In genomic region chr20:60057866-60058807, GRCh38 we compare ENCODE assay signal across 1 cellular context.
TF ChIP-seq lines count a peak whose summit lies in the region.

No MANE protein-coding gene starts in this region.

TF ChIP-seq in HEK293, 187 proteins besides CTCF, POLR2A, EP300 and RAD21 (continued from another document and continues in another):
- no peak for TF ChIP-seq ZBTB10 (tag by site-specific recombination; IDR thresholded peaks at IDR 0.05)
- TF ChIP-seq ELK4 (IDR thresholded peaks at IDR 0.05; ENCODE audit: borderline replicate concordance, low read depth, low read length) = no peak
- TF ChIP-seq ZNF521 (tag by site-specific recombination; IDR thresholded peaks at IDR 0.05) = no peak
- peak; percentile 82 for TF ChIP-seq PATZ1 (tag by site-specific recombination; IDR thresholded peaks at IDR 0.05)
- TF ChIP-seq ZNF677 (tag by site-specific recombination; IDR thresholded peaks at IDR 0.05) = no peak
- TF ChIP-seq ZBTB26 (tag by site-specific recombination; optimal IDR thresholded peaks at IDR 0.05) = no peak
- peak; percentile 64 for TF ChIP-seq ZBTB44 (tag by site-specific recombination; IDR thresholded peaks at IDR 0.05)
- TF ChIP-seq OSR2 (tag by site-specific recombination; IDR thresholded peaks at IDR 0.05) = peak; percentile 62
- no peak for TF ChIP-seq ZNF221 (tag by site-specific recombination; IDR thresholded peaks at IDR 0.05; ENCODE audit: borderline replicate concordance)
- TF ChIP-seq ZNF561 (tag by site-specific recombination; IDR thresholded peaks at IDR 0.05; ENCODE audit: borderline replicate concordance) = 0 out of 2 replicates have a peak, but pooled peaks have one; percentile 54
- no peak for TF ChIP-seq ZNF610 (tag by site-specific recombination; IDR thresholded peaks at IDR 0.05; ENCODE audit: borderline replicate concordance)
- no peak for TF ChIP-seq ZNF138 (tag by site-specific recombination; IDR thresholded peaks at IDR 0.05; ENCODE audit: borderline replicate concordance)
- no peak for TF ChIP-seq ZNF529 (tag by site-specific recombination; IDR thresholded peaks at IDR 0.05; ENCODE audit: insufficient replicate concordance)
- TF ChIP-seq ZNF623 (tag by site-specific recombination; IDR thresholded peaks at IDR 0.05) = no peak
- TF ChIP-seq ZNF175 (tag by site-specific recombination; IDR thresholded peaks at IDR 0.05) = no peak
- TF ChIP-seq ZNF26 (tag by site-specific recombination; IDR thresholded peaks at IDR 0.05) = no peak
- TF ChIP-seq ZNF37A (tag by site-specific recombination; IDR thresholded peaks at IDR 0.05) = 0 out of 2 replicates have a peak, but pooled peaks have one; percentile 53
- TF ChIP-seq ZNF169 (tag by site-specific recombination; IDR thresholded peaks at IDR 0.05) = no peak
- TF ChIP-seq ZNF335 (tag by site-specific recombination; conservative IDR thresholded peaks at IDR 0.05) = no peak
- no peak for TF ChIP-seq ZNF280D (tag by site-specific recombination; IDR thresholded peaks at IDR 0.05)
- no peak for TF ChIP-seq ZNF777 (tag by site-specific recombination; IDR thresholded peaks at IDR 0.05; ENCODE audit: borderline replicate concordance)
- peak; percentile 61 for TF ChIP-seq KLF16 (tag by site-specific recombination; IDR thresholded peaks at IDR 0.05)
- peak; percentile 43 for TF ChIP-seq ZNF600 (tag by site-specific recombination; IDR thresholded peaks at IDR 0.05)
- no peak for TF ChIP-seq REPIN1 (tag by site-specific recombination; IDR thresholded peaks at IDR 0.05; ENCODE audit: low read depth)
- no peak for TF ChIP-seq PBX3 (CRISPR knock-in tag; IDR thresholded peaks at IDR 0.05)
- no peak for TF ChIP-seq BCL11A (tag by site-specific recombination; IDR thresholded peaks at IDR 0.05; ENCODE audit: low read depth)
- TF ChIP-seq ZSCAN16 (tag by site-specific recombination; IDR thresholded peaks at IDR 0.05) = no peak
- no peak for TF ChIP-seq ZNF404 (tag by site-specific recombination; IDR thresholded peaks at IDR 0.05)
- TF ChIP-seq ZNF10 (tag by site-specific recombination; IDR thresholded peaks at IDR 0.05) = no peak
- no peak for TF ChIP-seq ZNF140 (tag by site-specific recombination; IDR thresholded peaks at IDR 0.05)
- no peak for TF ChIP-seq ZNF157 (tag by site-specific recombination; IDR thresholded peaks at IDR 0.05)
- TF ChIP-seq ZNF768 (tag by site-specific recombination; IDR thresholded peaks at IDR 0.05) = no peak
- no peak for TF ChIP-seq ZNF280C (tag by site-specific recombination; IDR thresholded peaks at IDR 0.05)
- TF ChIP-seq OVOL3 (tag by site-specific recombination; IDR thresholded peaks at IDR 0.05) = no peak
- no peak for TF ChIP-seq ZNF362 (tag by site-specific recombination; IDR thresholded peaks at IDR 0.05)
- TF ChIP-seq SP2 (tag by site-specific recombination; IDR thresholded peaks at IDR 0.05) = no peak
- no peak for TF ChIP-seq ZNF133 (tag by site-specific recombination; IDR thresholded peaks at IDR 0.05)
- no peak for TF ChIP-seq ZNF621 (tag by site-specific recombination; IDR thresholded peaks at IDR 0.05)
- TF ChIP-seq RBAK (tag by site-specific recombination; IDR thresholded peaks at IDR 0.05) = no peak
- TF ChIP-seq MYNN (tag by site-specific recombination; IDR thresholded peaks at IDR 0.05; ENCODE audit: borderline replicate concordance) = no peak
- TF ChIP-seq ZNF214 (tag by site-specific recombination; IDR thresholded peaks at IDR 0.05; ENCODE audit: borderline replicate concordance) = no peak
- TF ChIP-seq ZNF658 (tag by site-specific recombination; IDR thresholded peaks at IDR 0.05) = no peak
- no peak for TF ChIP-seq ZNF350 (tag by site-specific recombination; IDR thresholded peaks at IDR 0.05)
- no peak for TF ChIP-seq ZNF433 (tag by site-specific recombination; IDR thresholded peaks at IDR 0.05; ENCODE audit: low read depth)
- TF ChIP-seq ZNF837 (tag by site-specific recombination; IDR thresholded peaks at IDR 0.05) = 0 out of 2 replicates have a peak, but pooled peaks have one; percentile 40
- 0 out of 2 replicates have a peak, but pooled peaks have one; percentile 15 for TF ChIP-seq ZNF664 (tag by site-specific recombination; IDR thresholded peaks at IDR 0.05)
- no peak for TF ChIP-seq ZNF23 (tag by site-specific recombination; IDR thresholded peaks at IDR 0.05; ENCODE audit: borderline replicate concordance)
- no peak for TF ChIP-seq ZNF48 (tag by site-specific recombination; IDR thresholded peaks at IDR 0.05)
- TF ChIP-seq ZNF626 (tag by site-specific recombination; IDR thresholded peaks at IDR 0.05) = no peak
- TF ChIP-seq GFI1B (tag by site-specific recombination; IDR thresholded peaks at IDR 0.05) = no peak
